ENCODE assay signal across 13 cellular contexts in genomic region chr6:144528605-144529425, GRCh38.
DNase-seq lines count a peak whose midpoint lies in the region; FAIRE-seq and TF ChIP-seq lines count a peak whose summit lies in the region.
"Had no signal": no experiment of that assay in that cellular context is flagged by ENCODE, and none has a peak within 500 bp of the region (broad histone marks: within the 10 kb centered on the region; RNA-seq: fewer than 3 reads in every experiment).

No MANE protein-coding gene starts in this region.

- H3K79me1 ChIP-seq in mesendoderm (ENCODE audit: low read length) = no peaks in the 10 kb centered on the region

- H2AK5ac ChIP-seq in mesendoderm (ENCODE audit: low read length) = no peak overlapping the region

- in situ Hi-C loops in brain microvascular endothelial cell (cut with HindIII; ENCODE audit: low pct_ligation_motif_present, low sequenced_read_pairs) = no loop called here

- H4K8ac ChIP-seq in mesendoderm (ENCODE audit: low read depth, low read length) = no peak overlapping the region

- TF ChIP-seq CTCF in NB4 (IDR thresholded peaks at IDR 0.05; ENCODE audit: low read depth, low read length) (no peak), brain microvascular endothelial cell (IDR thresholded peaks at IDR 0.05; ENCODE audit: low read depth, low read length, missing control alignments) (no peak)

- H3K36me3 ChIP-seq in brain microvascular endothelial cell (replicated peaks) = peaks cover 11% of the 10 kb centered on the region
- no peaks in the 10 kb centered on the region for H3K36me3 ChIP-seq in mesendoderm (ENCODE audit: control insufficient read depth, insufficient read depth, low read length)

- no peak overlapping the region for H2BK120ac ChIP-seq in mesendoderm (ENCODE audit: low read depth, low read length)

- no peak overlapping the region for H3K4me2 ChIP-seq in mesendoderm (ENCODE audit: low read length)

- H3K27ac ChIP-seq in brain microvascular endothelial cell (no peak overlapping the region), mesendoderm (ENCODE audit: low read depth, low read length) (no peak overlapping the region)
- H3K27ac ChIP-seq: testis had no signal

- H3K56ac ChIP-seq in mesendoderm (ENCODE audit: low read length) = peak overlapping the region; percentile 15

- no peak overlapping the region for H2BK5ac ChIP-seq in mesendoderm (ENCODE audit: low read length)

- no peak overlapping the region for H3K23ac ChIP-seq in mesendoderm (ENCODE audit: low read length)

- H3K4me1 ChIP-seq in mesendoderm (ENCODE audit: control insufficient read depth, low read depth, low read length) = no peaks in the 10 kb centered on the region
- H3K4me1 ChIP-seq: testis had no signal

- H2BK15ac ChIP-seq in mesendoderm (replicated peaks; ENCODE audit: low read depth) = no peak overlapping the region

- DNase-seq in GM04504 (ENCODE audit: low read depth) = peak; percentile 1
- DNase-seq in NB4 (ENCODE audit: low read depth) = peak; percentile 84
- peak; percentile 73 for DNase-seq in brain microvascular endothelial cell
- DNase-seq in mesendoderm = peak; percentile 77
- DNase-seq in NCI-H510A (lab: John Stamatoyannopoulos, UW) = no peak
- DNase-seq in GM12892 (ENCODE audit: insufficient read length) = no peak
- DNase-seq in T1000 (lab: John Stamatoyannopoulos, UW) = no peak
- no peak for DNase-seq in HCEC 1CT
- DNase-seq: activated CD4-positive, alpha-beta T cell treated with anti-CD3 and anti-CD28 coated beads, Interleukin-2, amount 50 U/mL, for 4 hours; GDM1; SHP77; stimulated activated CD4-positive, alpha-beta T cell treated with anti-CD3 and anti-CD28 coated beads, Interleukin-2, amount 100 ng/mL, for 24 hours; testis had no signal

- WGBS in mesendoderm (ENCODE audit: extremely low coverage, insufficient coverage, low lambda C conversion rate) = no CpG with 5 or more reads among the region's 11 CpGs

- no peak overlapping the region for H3K4ac ChIP-seq in mesendoderm (ENCODE audit: low read depth, low read length)

- no peak overlapping the region for H3K18ac ChIP-seq in mesendoderm (ENCODE audit: low read length)

- H3K79me2 ChIP-seq in mesendoderm (ENCODE audit: control insufficient read depth, insufficient read depth, low read length) = no peaks in the 10 kb centered on the region

- TF ChIP-seq POLR2A in NB4 (IDR thresholded peaks at IDR 0.05; ENCODE audit: extremely low read depth, insufficient read length) (no peak), GM12892 (IDR thresholded peaks at IDR 0.05; ENCODE audit: low read depth, low read length) (no peak)

- H3K4me3 ChIP-seq in NB4 (ENCODE audit: low read depth, low read length) = no peak overlapping the region
- no peak overlapping the region for H3K4me3 ChIP-seq in brain microvascular endothelial cell (ENCODE audit: low read depth, low read length)
- no peak overlapping the region for H3K4me3 ChIP-seq in mesendoderm (ENCODE audit: low read length)
- H3K4me3 ChIP-seq: testis had no signal

- FAIRE-seq in GM12892 (lab: Jason Lieb, UNC) = no peak

- H3K27me3 ChIP-seq in brain microvascular endothelial cell (replicated peaks) (no peaks in the 10 kb centered on the region), mesendoderm (ENCODE audit: insufficient read depth, low read length, poor library complexity) (no peaks in the 10 kb centered on the region)
- H3K27me3 ChIP-seq: testis had no signal

- H4K5ac ChIP-seq in mesendoderm (ENCODE audit: low read length) = no peak overlapping the region

- no peak overlapping the region for H3K9ac ChIP-seq in mesendoderm (ENCODE audit: low read length)

Comparison
In these comparisons a context has a peak if more than half of its experiments do, and no peak if none do; other contexts are left out.
1. DNase-seq: peak in GM04504 (single experiment), NB4 (single experiment), brain microvascular endothelial cell (single experiment) and mesendoderm (single experiment); none in NCI-H510A (single experiment), GM12892 (single experiment), T1000 (single experiment) and HCEC 1CT (single experiment).